In the genomic region with DNA sequence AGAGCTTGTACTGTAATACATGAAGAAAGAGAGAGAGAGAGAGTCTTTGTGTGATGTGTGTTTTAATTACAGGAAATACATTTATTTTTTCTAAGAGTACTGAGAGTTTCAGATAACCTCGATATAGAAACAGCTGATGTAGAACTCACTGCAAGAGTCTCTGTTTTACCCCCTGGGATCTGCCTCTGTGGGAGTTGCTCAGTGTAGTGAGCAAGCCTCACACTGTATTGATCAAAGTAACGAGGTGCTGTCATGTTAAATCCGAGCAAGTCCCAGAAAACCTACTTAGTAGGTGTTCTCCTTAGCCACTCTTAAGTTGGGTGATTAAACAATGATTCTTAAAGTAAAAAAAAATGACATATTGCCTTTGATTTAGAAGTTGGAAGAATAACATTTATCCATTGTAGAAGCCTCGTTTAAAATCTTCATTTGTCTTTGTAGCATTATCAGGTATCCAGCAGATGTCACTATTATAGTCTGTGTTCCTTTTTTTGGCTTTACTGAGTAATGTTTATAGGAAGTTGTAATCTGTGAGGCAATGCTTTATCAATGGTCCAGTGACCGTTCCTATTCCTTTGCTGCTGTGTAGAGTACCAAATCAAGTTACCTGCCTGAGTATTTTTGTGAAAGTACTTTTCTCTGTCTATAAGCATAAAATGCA, we compare ENCODE assay signal across 9 cellular contexts.
A peak's percentile ranks its signal among the peaks of the same experiment; 100 is the strongest.
DNase-seq lines count a peak whose midpoint lies in the region; ATAC-seq, FAIRE-seq and TF ChIP-seq lines count a peak whose summit lies in the region.
"Had no signal": no experiment of that assay in that cellular context is flagged by ENCODE, and none has a peak within 500 bp of the region (broad histone marks: within the 10 kb centered on the region; RNA-seq: fewer than 3 reads in every experiment).

No MANE protein-coding gene starts in this region.

- H3K4me1 Mint-ChIP-seq in chondrocyte (ENCODE audit: low read depth), result no peaks in the 10 kb centered on the region

- H3K4me3 ChIP-seq in small intestine (ENCODE audit: low read depth in 1 of 2, low read length in 2 of 2), result no peak overlapping the region

- ATAC-seq in HG03354 (IDR thresholded peaks at IDR 0.05; ENCODE audit: poor library complexity, severe bottlenecking, unreplicated experiment) (no peak), HG02973 (IDR thresholded peaks at IDR 0.05; ENCODE audit: unreplicated experiment) (no peak)

- H3K27ac ChIP-seq in small intestine (ENCODE audit: low read depth in 1 of 2, low read length in 1 of 2), result no peak overlapping the region

- peaks cover 0 to 4% of the 10 kb centered on the region in 2 donors for H3K27me3 ChIP-seq in small intestine (ENCODE audit: control insufficient read depth in 2 of 2, insufficient read depth in 2 of 2, low read length in 2 of 2)

- no peaks in the 10 kb centered on the region for H3K9me3 Mint-ChIP-seq in chondrocyte (ENCODE audit: low read depth)

- WGBS in small intestine, 3 donors, result 11 to 19% (median 12%) methylated on average over 5 of the region's 5 CpGs

- no peaks in the 10 kb centered on the region for H3K36me3 ChIP-seq in small intestine (ENCODE audit: control insufficient read depth in 2 of 2, insufficient read depth in 2 of 2, low read length in 2 of 2)

- peaks cover 58% of the 10 kb centered on the region for H3K27me3 Mint-ChIP-seq in chondrocyte (ENCODE audit: low read depth)

- FAIRE-seq in small intestine (lab: Jason Lieb, UNC), result no peak

- DNase-seq in NCI-H510A treated with DMSO at 0.1 percent for 48 hours (lab: John Stamatoyannopoulos, UW) (peak; percentile 72), NCI-H510A (lab: John Stamatoyannopoulos, UW) (no peak), NCI-H2171 treated with DMSO at 0.1 percent for 48 hours (lab: John Stamatoyannopoulos, UW) (peak; percentile 63), chondrocyte (ENCODE audit: low spot score) (no peak), small intestine (peak; percentile 14)
- no peak for DNase-seq in activated CD4-positive, alpha-beta T cell treated with anti-CD3 and anti-CD28 coated beads for 4 hours
- DNase-seq: NCI-H1417 treated with DMSO at 0.1 percent for 48 hours had no signal

- H3K4me1 ChIP-seq in small intestine (ENCODE audit: control insufficient read depth in 2 of 2, insufficient read depth in 1 of 2, low read depth in 1 of 2, low read length in 1 of 2), result no peaks in the 10 kb centered on the region

- H3K9me3 ChIP-seq in small intestine (ENCODE audit: control insufficient read depth, low read depth), result no peaks in the 10 kb centered on the region

- H3K36me3 Mint-ChIP-seq in chondrocyte (ENCODE audit: low read depth), result no peaks in the 10 kb centered on the region

- TF ChIP-seq CTCF in chondrocyte (IDR thresholded peaks at IDR 0.05), result peak; percentile 79

- no peak overlapping the region for H3K27ac Mint-ChIP-seq in chondrocyte (ENCODE audit: unreplicated experiment)

- no peak overlapping the region for H3K4me3 Mint-ChIP-seq in chondrocyte (ENCODE audit: unreplicated experiment)

Comparison
In these comparisons a context has a peak if more than half of its experiments do, and no peak if none do; other contexts are left out.
1. DNase-seq: peak in NCI-H510A treated with DMSO at 0.1 percent for 48 hours (single experiment), NCI-H2171 treated with DMSO at 0.1 percent for 48 hours (single experiment) and small intestine (single experiment); none in NCI-H510A (single experiment), chondrocyte (single experiment) and activated CD4-positive, alpha-beta T cell treated with anti-CD3 and anti-CD28 coated beads for 4 hours (0 of 2).